ENCODE assay signal across 9 cellular contexts in genomic region chr16:3501783-3502400, GRCh38. TPM values are rescaled to one million over a fixed set of nuclear protein-coding genes. Genes with fewer than 3 reads are reported as not detected.
DNase-seq lines count a peak whose midpoint lies in the region; ATAC-seq, FAIRE-seq and TF ChIP-seq lines count a peak whose summit lies in the region.
"Had no signal": no experiment of that assay in that cellular context is flagged by ENCODE, and none has a peak within 500 bp of the region (broad histone marks: within the 10 kb centered on the region; RNA-seq: fewer than 3 reads in every experiment).

No MANE protein-coding gene starts in this region.

- no peaks in the 10 kb centered on the region for H3F3A ChIP-seq in smooth muscle cell (ENCODE audit: low read depth)

- H3K4me3 ChIP-seq in heart right ventricle (peak overlapping the region; percentile 54 to 95 (median 80)), smooth muscle cell (peak overlapping the region; percentile 86)

- H3K9ac ChIP-seq in smooth muscle cell (ENCODE audit: low read depth), result no peak overlapping the region

- TF ChIP-seq CTCF in heart right ventricle (IDR thresholded peaks at IDR 0.05) (no peak), smooth muscle cell (IDR thresholded peaks at IDR 0.05; ENCODE audit: borderline replicate concordance, insufficient read depth, poor library complexity, severe bottlenecking) (no peak)

- peak; percentile 41 for DNase-seq in NCI-H2171 treated with DMSO at 0.1 percent for 48 hours (lab: John Stamatoyannopoulos, UW)
- DNase-seq in NCI-H2171 (lab: John Stamatoyannopoulos, UW), result no peak
- peak; percentile 98 for DNase-seq in SKM-1 treated with dmso at 0.1 percent for 144 hours (lab: John Stamatoyannopoulos, UW; ENCODE audit: unreplicated experiment)
- DNase-seq in heart right ventricle, result no peak
- no peak for DNase-seq in smooth muscle cell (lab: John Stamatoyannopoulos, UW; ENCODE audit: unreplicated experiment)
- DNase-seq in GM12892 (ENCODE audit: insufficient read length), result no peak
- DNase-seq in GDM1 (lab: John Stamatoyannopoulos, UW), result no peak

- H3K27me3 ChIP-seq in heart right ventricle (no peaks in the 10 kb centered on the region), smooth muscle cell (ENCODE audit: low read depth) (no peaks in the 10 kb centered on the region)

- ATAC-seq in heart right ventricle (no peak), HG03159 (IDR thresholded peaks at IDR 0.05; ENCODE audit: unreplicated experiment) (no peak)

- no peak overlapping the region for H2AFZ ChIP-seq in smooth muscle cell (ENCODE audit: low read depth)

- 77 to 83% methylated on average over 22 of the region's 22 CpGs for WGBS in heart right ventricle, 2 donors
- 83% methylated on average over 22 of the region's 22 CpGs for WGBS in smooth muscle cell (ENCODE audit: low lambda C conversion rate)

- H3K4me2 ChIP-seq in smooth muscle cell, result peak overlapping the region; percentile 86

- FAIRE-seq in GM12892 (lab: Jason Lieb, UNC), result no peak

- H3K79me2 ChIP-seq in smooth muscle cell (ENCODE audit: low read depth), result peaks cover 9% of the 10 kb centered on the region

- H3K27ac ChIP-seq in heart right ventricle (peak overlapping the region in 4 of 10 donors; percentile 32 to 85 (median 58)), smooth muscle cell (ENCODE audit: low read depth) (no peak overlapping the region)

- H3K4me1 ChIP-seq in heart right ventricle (peaks cover 2 to 47% (median 12%) of the 10 kb centered on the region in 9 donors), smooth muscle cell (ENCODE audit: low read depth) (peaks cover 7% of the 10 kb centered on the region)

- H4K20me1 ChIP-seq in smooth muscle cell (ENCODE audit: low read depth), result no peaks in the 10 kb centered on the region

- no peak for TF ChIP-seq POLR2A in GM12892 (IDR thresholded peaks at IDR 0.05; ENCODE audit: low read depth, low read length)

- H3K36me3 ChIP-seq in heart right ventricle (peaks cover 0 to 23% (median 9%) of the 10 kb centered on the region in 9 donors), smooth muscle cell (ENCODE audit: low read depth) (no peaks in the 10 kb centered on the region)

- H3K9me3 ChIP-seq in heart right ventricle (no peaks in the 10 kb centered on the region), smooth muscle cell (replicated peaks; ENCODE audit: low read depth) (no peaks in the 10 kb centered on the region)

- intact Hi-C loops in heart right ventricle (cut with DNase I), result loop anchor here in 7 of 10 donors (2.0 to 10.0 kb wide), 8 partner anchors 45 to 347 kb away; partner anchors contain the start of genes TIGD7 (in 2 of the 7), ZNF174 (in 2 of the 7), ZNF75A (in 2 of the 7) and ZSCAN32 (in 2 of the 7)

RNA-seq across cellular contexts. Expression of gene CLUAP1, which starts 1.1 kb away (rescaled TPM):
- total RNA-seq in heart right ventricle (10 to 100 TPM; 12.4 to 28.2 (median 17.4) TPM), smooth muscle cell (16.5 and 20.5 TPM in 2 replicates)
- polyA plus RNA-seq in heart right ventricle (10 to 100 TPM in 1 of 2 donors, 1 to 10 TPM in 1; 5.0 to 14.3 TPM), smooth muscle cell (18.7 and 18.9 TPM in 2 replicates)
- polyA plus RNA-seq in GM12892 (2012; ENCODE audit: missing spikeins), result 7.2 TPM

RNA-seq across cellular contexts. Expression of gene C16orf90, which starts 6.6 kb away (rescaled TPM):
- total RNA-seq in heart right ventricle, result not detected
- polyA plus RNA-seq in heart right ventricle, result not detected
- total RNA-seq in smooth muscle cell, result not detected in 2 replicates
- polyA plus RNA-seq in smooth muscle cell, result not detected in 2 replicates
- polyA plus RNA-seq in GM12892 (2012; ENCODE audit: missing spikeins), result not detected
- total RNA-seq: myocyte had no signal

RNA-seq across cellular contexts. Expression of gene NAA60, which starts 58.4 kb away (rescaled TPM):
- total RNA-seq in heart right ventricle, result 10 to 100 TPM; 32.1 to 57.5 (median 37.7) TPM
- polyA plus RNA-seq in heart right ventricle, result 10 to 100 TPM; 33.5 to 41.6 TPM
- total RNA-seq in smooth muscle cell, result 23.6 and 42.6 TPM in 2 replicates
- 54.1 and 59.2 TPM in 2 replicates for polyA plus RNA-seq in smooth muscle cell
- polyA plus RNA-seq in GM12892 (2012; ENCODE audit: missing spikeins), result 16.8 TPM

RNA-seq across cellular contexts. Expression of gene ZNF597, which starts 58.6 kb away (rescaled TPM):
- total RNA-seq in heart right ventricle (1 to 10 TPM; 1.1 to 2.4 (median 1.8) TPM), smooth muscle cell (12.5 and 16.2 TPM in 2 replicates)
- polyA plus RNA-seq in heart right ventricle (under 1 TPM; 0.73 to 0.86 TPM), smooth muscle cell (5.7 and 6.7 TPM in 2 replicates)
- polyA plus RNA-seq in GM12892 (2012; ENCODE audit: missing spikeins), result 2.0 TPM

Comparison
In these comparisons a context has a peak if more than half of its experiments do, and no peak if none do; other contexts are left out.
1. DNase-seq: peak in NCI-H2171 treated with DMSO at 0.1 percent for 48 hours (single experiment) and SKM-1 treated with dmso at 0.1 percent for 144 hours (single experiment); none in NCI-H2171 (single experiment), heart right ventricle (0 of 2), smooth muscle cell (single experiment), GM12892 (single experiment) and GDM1 (single experiment).